In genomic region chr12:130879781-130880389, GRCh38 we compare ENCODE assay signal across 10 cellular contexts. TPM values are rescaled to one million over a fixed set of nuclear protein-coding genes. Genes with fewer than 3 reads are reported as not detected.
A peak's percentile ranks its signal among the peaks of the same experiment; 100 is the strongest.
DNase-seq lines count a peak whose midpoint lies in the region; ATAC-seq, FAIRE-seq and TF ChIP-seq lines count a peak whose summit lies in the region.
"Had no signal": no experiment of that assay in that cellular context is flagged by ENCODE, and none has a peak within 500 bp of the region (broad histone marks: within the 10 kb centered on the region; RNA-seq: fewer than 3 reads in every experiment).

No MANE protein-coding gene starts in this region.

- intact Hi-C loops in activated CD4-positive, alpha-beta T cell treated with anti-CD3 and anti-CD28 coated beads, Interleukin-2, amount 10 ng/mL, durations not matched to agents 24 days and 14 days (cut with micrococcal nuclease): loop anchor here (10.0 kb wide), 3 partner anchors 725 to 1065 kb away; partner anchors contain the start of genes EP400 and SFSWAP
- intact Hi-C loops in K562 (cut with micrococcal nuclease): no loop called here

- POLR2A ChIA-PET in K562 (lab: Yijun Ruan, JAX): interaction anchor here (0.8 to 1.3 kb wide), 4 partner anchors 9 to 140 kb away, joined by 3 to 7 read pairs (median 3); no protein-coding TSS in a partner anchor

- H3K9ac ChIP-seq in K562 (ENCODE audit: insufficient read depth in 1 of 2, low read depth in 2 of 2, low read length in 2 of 2): peak overlapping the region; percentile 14 to 62; a peak in 2 of 4 replicates

- TF ChIP-seq POLR2A in K562 (conservative IDR thresholded peaks at IDR 0.05) (no peak), GM12892 (IDR thresholded peaks at IDR 0.05; ENCODE audit: low read depth, low read length) (no peak)

- no peak for TF ChIP-seq CTCF in K562 (IDR thresholded peaks at IDR 0.05 in 2 of 3, conservative IDR thresholded peaks at IDR 0.05 in 1 of 3; ENCODE audit: insufficient read depth in 2 of 3, low read depth in 1 of 3, low read length in 3 of 3)

- TF ChIP-seq EP300 in K562 (IDR thresholded peaks at IDR 0.05; ENCODE audit: low read length): no peak

- DNase-seq in activated CD4-positive, alpha-beta T cell treated with anti-CD3 and anti-CD28 coated beads, Interleukin-2, amount 10 ng/mL, durations not matched to agents 24 days and 14 days: peak; percentile 57
- no peak for DNase-seq in activated CD4-positive, alpha-beta T cell treated with anti-CD3 and anti-CD28 coated beads for 4 hours
- DNase-seq in K562 (ENCODE audit: extremely low read depth in 1 of 4, low spot score in 3 of 4) (peak in 1 of 4 experiments; percentile 32), GM12892 (ENCODE audit: insufficient read length) (no peak), kidney glomerular epithelial cell (lab: John Stamatoyannopoulos, UW) (no peak)

- H4K20me1 ChIP-seq in K562 (replicated peaks; ENCODE audit: control insufficient read depth, insufficient read depth, low read length): peaks cover 8% of the 10 kb centered on the region

- peak overlapping the region; percentile 62 for H3K4me2 ChIP-seq in K562 (ENCODE audit: insufficient read depth, low read length)

- H2AFZ ChIP-seq in K562 (ENCODE audit: low read depth, low read length): peak overlapping the region; percentile 74

- peaks cover 17% of the 10 kb centered on the region for H3K79me2 ChIP-seq in K562 (ENCODE audit: control insufficient read depth, insufficient read depth, low read length)

- WGBS in K562 (ENCODE audit: insufficient coverage, low coverage, missing lambda C conversion rate): 38% methylated on average over 16 of the region's 17 CpGs

- no peaks in the 10 kb centered on the region for H3K9me3 ChIP-seq in K562 (replicated peaks; ENCODE audit: control insufficient read depth, insufficient read depth, low read depth, low read length)
- H3K9me3 ChIP-seq: prostate gland had no signal

- peak overlapping the region; percentile 58 for H3K4me3 Mint-ChIP-seq in activated CD4-positive, alpha-beta T cell treated with anti-CD3 and anti-CD28 coated beads, Interleukin-2, amount 10 ng/mL, durations not matched to agents 24 days and 14 days

- no peaks in the 10 kb centered on the region for H3K27me3 Mint-ChIP-seq in activated CD4-positive, alpha-beta T cell treated with anti-CD3 and anti-CD28 coated beads, Interleukin-2, amount 10 ng/mL, durations not matched to agents 24 days and 14 days

- H3K27ac ChIP-seq in K562 (ENCODE audit: extremely low read depth, low read depth, low read length): no peak overlapping the region
- peak overlapping the region in 1 of 21 experiments; percentile 23 for H3K27ac ChIP-seq in skin epidermis
- H3K27ac ChIP-seq: prostate gland had no signal

- peak overlapping the region; percentile 57 for H3K27ac Mint-ChIP-seq in activated CD4-positive, alpha-beta T cell treated with anti-CD3 and anti-CD28 coated beads, Interleukin-2, amount 10 ng/mL, durations not matched to agents 24 days and 14 days

- H3K4me1 ChIP-seq in K562 (replicated peaks in 1 of 2; ENCODE audit: control insufficient read depth in 2 of 2, insufficient read depth in 2 of 2, low read length in 2 of 2): peaks cover 14 to 30% of the 10 kb centered on the region in 2 experiments; a peak in 4 of 5 replicates
- H3K4me1 ChIP-seq: prostate gland had no signal

- FAIRE-seq in K562 (lab: Jason Lieb, UNC) (no peak), GM12892 (lab: Jason Lieb, UNC) (no peak)
- FAIRE-seq: frontal cortex had no signal

- peaks cover 26% of the 10 kb centered on the region for H3K36me3 ChIP-seq in K562 (ENCODE audit: control insufficient read depth, insufficient read depth, low read length)

- no peak for TF ChIP-seq RAD21 in K562 (CRISPR knock-in tag; conservative IDR thresholded peaks at IDR 0.05 in 1 of 2, IDR thresholded peaks at IDR 0.05 in 1 of 2)

- CTCF ChIA-PET in K562 (lab: Yijun Ruan, JAX; ENCODE audit: low intra/inter-chr PET ratio): no interaction called here

- H3K4me1 Mint-ChIP-seq in activated CD4-positive, alpha-beta T cell treated with anti-CD3 and anti-CD28 coated beads, Interleukin-2, amount 10 ng/mL, durations not matched to agents 24 days and 14 days: peaks cover 36% of the 10 kb centered on the region

- no peaks in the 10 kb centered on the region for H3K9me1 ChIP-seq in K562 (ENCODE audit: control insufficient read depth, insufficient read depth, low read length)

- H3K9me3 Mint-ChIP-seq in activated CD4-positive, alpha-beta T cell treated with anti-CD3 and anti-CD28 coated beads, Interleukin-2, amount 10 ng/mL, durations not matched to agents 24 days and 14 days: no peaks in the 10 kb centered on the region

- H3K27me3 ChIP-seq in K562 (ENCODE audit: control insufficient read depth in 2 of 2, insufficient read depth in 2 of 2, low read length in 2 of 2): no peaks in the 10 kb centered on the region

- peak; percentile 9 for ATAC-seq in HG03025 (IDR thresholded peaks at IDR 0.05; ENCODE audit: low FRiP score, unreplicated experiment)
- ATAC-seq in K562: peak; percentile 24
- ATAC-seq in HG03196 (IDR thresholded peaks at IDR 0.05; ENCODE audit: unreplicated experiment): no peak

- in situ Hi-C loops in K562 (cut with MboI): no loop called here

- no peak overlapping the region for H3K4me3 ChIP-seq in K562
- H3K4me3 ChIP-seq in skin epidermis: peak overlapping the region in 4 of 7 experiments; percentile 10 to 17 (median 12)

- H3K36me3 Mint-ChIP-seq in activated CD4-positive, alpha-beta T cell treated with anti-CD3 and anti-CD28 coated beads, Interleukin-2, amount 10 ng/mL, durations not matched to agents 24 days and 14 days (ENCODE audit: low read depth): peaks cover 33% of the 10 kb centered on the region

- BruUV-seq in K562 (replicated peaks; lab: Mats Ljungman, UMichigan): no TSS peak

TF ChIP-seq in K562, 482 proteins besides CTCF, POLR2A, EP300 and RAD21:
- peak; percentile 63 for TF ChIP-seq RBFOX2 (IDR thresholded peaks at IDR 0.05; ENCODE audit: low read depth, low read length)
- TF ChIP-seq POLR2G (IDR thresholded peaks at IDR 0.05; ENCODE audit: low read depth, low read length): peak; percentile 76
- TF ChIP-seq EGR1 (conservative IDR thresholded peaks at IDR 0.05): peak; percentile 43; the same call in 1 of the 2 replicates
- TF ChIP-seq RBM22 (IDR thresholded peaks at IDR 0.05; ENCODE audit: low read depth, low read length, poor library complexity, severe bottlenecking): peak; percentile 89
- TF ChIP-seq POLR2H (tag; IDR thresholded peaks at IDR 0.05; ENCODE audit: low read depth): no peak
TF ChIP-seq in K562: peak in this region for 4.

RNA-seq across cellular contexts. Expression of gene RAN, which starts 8.0 kb away (rescaled TPM):
- total RNA-seq in activated CD4-positive, alpha-beta T cell treated with anti-CD3 and anti-CD28 coated beads, Interleukin-2, amount 10 ng/mL, durations not matched to agents 24 days and 14 days: 2,022 and 2,040 TPM in 2 replicates
- total RNA-seq in K562 (2011; cell fraction: chromatin; rRNA removed; ENCODE audit: low replicate concordance): 426 and 544 TPM in 2 replicates
- 304 and 396 TPM in 2 replicates for total RNA-seq in K562 (2011; cell fraction: nucleolus; rRNA removed)
- total RNA-seq in K562 (2011; cell fraction: nucleoplasm; rRNA removed): 538 and 566 TPM in 2 replicates
- 1,828 and 1,851 TPM in 2 replicates for total RNA-seq in K562 (2014; rRNA removed)
- 1,816 and 1,953 TPM in 2 replicates for total RNA-seq in K562 (2014; rRNA removed; fragmentation: Illumina TruSeq; extraction: Trizol)
- 1,595 and 1,687 TPM in 2 replicates for total RNA-seq in K562 (2015; rRNA removed; fragmentation: Illumina TruSeq; extraction: Trizol)
- 1,900 and 2,011 TPM in 2 replicates for total RNA-seq in K562 (2021)
- 2,715 and 3,820 TPM in 2 replicates for polyA plus RNA-seq in K562 (2011; rRNA removed)
- polyA plus RNA-seq in K562 (2011; cell fraction: cytosol; rRNA removed): 1,510 and 2,406 TPM in 2 replicates
- polyA plus RNA-seq in K562 (2011; cell fraction: nucleus; rRNA removed): 920 and 1,503 TPM in 2 replicates
- 1,349 and 2,558 TPM in 2 replicates for polyA plus RNA-seq in K562 (2012)
- 2,154 and 2,300 TPM in 2 replicates for polyA plus RNA-seq in K562 (2014; fragmentation: Illumina TruSeq; extraction: Trizol)
- polyA plus RNA-seq in K562 (2014; fragmentation: Nextera tagmentation; extraction: Ambion mirVana): 1,000 to 10,000 TPM; 3,304 to 3,469 TPM
- 2,326 and 2,761 TPM in 2 replicates for polyA plus RNA-seq in K562 (2014; rRNA removed)
- 3,000 and 3,145 TPM in 2 replicates for polyA minus RNA-seq in K562 (2011; rRNA and poly(A)+ RNA removed)
- polyA minus RNA-seq in K562 (2011; cell fraction: cytosol; rRNA and poly(A)+ RNA removed): 636 and 826 TPM in 2 replicates
- polyA minus RNA-seq in K562 (2011; cell fraction: nucleus; rRNA and poly(A)+ RNA removed): 110 and 239 TPM in 2 replicates
- 1,760 TPM for polyA plus RNA-seq in GM12892 (2012; ENCODE audit: missing spikeins)

RNA-seq across cellular contexts. Expression of gene STX2, which starts 40.8 kb away (rescaled TPM):
- total RNA-seq in activated CD4-positive, alpha-beta T cell treated with anti-CD3 and anti-CD28 coated beads, Interleukin-2, amount 10 ng/mL, durations not matched to agents 24 days and 14 days: 18.2 and 19.2 TPM in 2 replicates
- 42.7 and 128 TPM in 2 replicates for total RNA-seq in K562 (2011; cell fraction: chromatin; rRNA removed; ENCODE audit: low replicate concordance)
- 25.8 and 32.5 TPM in 2 replicates for total RNA-seq in K562 (2011; cell fraction: nucleolus; rRNA removed)
- total RNA-seq in K562 (2011; cell fraction: nucleoplasm; rRNA removed): 46.3 and 62.1 TPM in 2 replicates
- 24.6 and 25.8 TPM in 2 replicates for total RNA-seq in K562 (2014; rRNA removed)
- total RNA-seq in K562 (2014; rRNA removed; fragmentation: Illumina TruSeq; extraction: Trizol): 35.0 and 38.5 TPM in 2 replicates
- 29.1 and 32.7 TPM in 2 replicates for total RNA-seq in K562 (2015; rRNA removed; fragmentation: Illumina TruSeq; extraction: Trizol)
- total RNA-seq in K562 (2021): 24.4 and 25.0 TPM in 2 replicates
- polyA plus RNA-seq in K562 (2011; rRNA removed): 48.8 and 54.6 TPM in 2 replicates
- 13.2 and 34.8 TPM in 2 replicates for polyA plus RNA-seq in K562 (2011; cell fraction: cytosol; rRNA removed)
- polyA plus RNA-seq in K562 (2011; cell fraction: nucleus; rRNA removed): 83.4 and 119 TPM in 2 replicates
- polyA plus RNA-seq in K562 (2012): 22.5 and 23.5 TPM in 2 replicates
- 29.7 and 34.9 TPM in 2 replicates for polyA plus RNA-seq in K562 (2014; fragmentation: Illumina TruSeq; extraction: Trizol)
- 10 to 100 TPM; 22.2 to 24.7 TPM for polyA plus RNA-seq in K562 (2014; fragmentation: Nextera tagmentation; extraction: Ambion mirVana)
- 30.3 and 30.8 TPM in 2 replicates for polyA plus RNA-seq in K562 (2014; rRNA removed)
- 34.8 and 38.8 TPM in 2 replicates for polyA minus RNA-seq in K562 (2011; rRNA and poly(A)+ RNA removed)
- 10.6 and 13.2 TPM in 2 replicates for polyA minus RNA-seq in K562 (2011; cell fraction: cytosol; rRNA and poly(A)+ RNA removed)
- 14.7 and 29.1 TPM in 2 replicates for polyA minus RNA-seq in K562 (2011; cell fraction: nucleus; rRNA and poly(A)+ RNA removed)
- 13.8 TPM for polyA plus RNA-seq in GM12892 (2012; ENCODE audit: missing spikeins)
